In the genomic region with DNA sequence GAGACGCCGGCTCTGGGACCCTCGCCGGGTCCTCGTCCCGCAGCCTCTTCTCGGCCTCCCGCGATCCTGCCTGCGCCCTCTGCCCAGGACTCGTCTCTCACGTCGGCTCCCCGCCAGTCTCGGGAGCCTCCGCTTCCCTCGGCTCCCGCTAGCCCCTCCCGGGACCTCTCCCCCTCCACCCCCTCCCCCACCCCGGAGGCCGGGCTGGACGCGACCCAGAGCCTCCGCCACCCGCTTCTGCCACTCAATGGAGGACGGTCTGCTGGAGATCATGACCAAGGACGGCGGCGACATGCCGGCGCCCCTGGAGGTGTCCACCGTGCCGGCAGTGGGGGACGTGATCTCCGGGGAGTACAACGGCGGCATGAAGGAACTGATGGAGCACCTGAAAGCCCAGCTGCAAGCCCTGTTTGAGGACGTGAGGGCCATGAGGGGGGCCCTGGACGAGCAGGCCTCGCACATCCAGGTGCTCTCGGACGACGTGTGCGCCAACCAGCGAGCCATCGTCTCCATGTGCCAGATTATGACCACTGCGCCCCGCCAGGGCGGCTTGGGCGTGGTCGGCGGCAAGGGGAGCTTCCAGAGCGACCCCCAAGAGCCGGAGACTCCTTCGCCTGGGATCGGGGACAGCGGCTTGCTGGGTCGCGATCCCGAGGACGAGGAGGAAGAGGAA, we compare ENCODE assay signal across 1 cellular context.
TF ChIP-seq lines count a peak whose summit lies in the region.

No MANE protein-coding gene starts in this region.

TF ChIP-seq in IMR-90, 13 proteins besides CTCF, POLR2A, EP300 and RAD21 (continued from another document):
- TF ChIP-seq, protein P1, sequence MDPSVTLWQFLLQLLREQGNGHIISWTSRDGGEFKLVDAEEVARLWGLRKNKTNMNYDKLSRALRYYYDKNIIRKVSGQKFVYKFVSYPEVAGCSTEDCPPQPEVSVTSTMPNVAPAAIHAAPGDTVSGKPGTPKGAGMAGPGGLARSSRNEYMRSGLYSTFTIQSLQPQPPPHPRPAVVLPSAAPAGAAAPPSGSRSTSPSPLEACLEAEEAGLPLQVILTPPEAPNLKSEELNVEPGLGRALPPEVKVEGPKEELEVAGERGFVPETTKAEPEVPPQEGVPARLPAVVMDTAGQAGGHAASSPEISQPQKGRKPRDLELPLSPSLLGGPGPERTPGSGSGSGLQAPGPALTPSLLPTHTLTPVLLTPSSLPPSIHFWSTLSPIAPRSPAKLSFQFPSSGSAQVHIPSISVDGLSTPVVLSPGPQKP (IDR thresholded peaks at IDR 0.05; ENCODE audit: borderline replicate concordance, low read depth, low read length): no peak
- TF ChIP-seq MAFK (IDR thresholded peaks at IDR 0.05; ENCODE audit: low read depth, low read length) (no peak), CEBPB (IDR thresholded peaks at IDR 0.05; ENCODE audit: low read depth, low read length) (no peak), MXI1 (IDR thresholded peaks at IDR 0.05; ENCODE audit: borderline replicate concordance, low read depth, low read length) (no peak), CHD1 (IDR thresholded peaks at IDR 0.05; ENCODE audit: low read depth, low read length) (no peak)
- TF ChIP-seq, protein P2, sequence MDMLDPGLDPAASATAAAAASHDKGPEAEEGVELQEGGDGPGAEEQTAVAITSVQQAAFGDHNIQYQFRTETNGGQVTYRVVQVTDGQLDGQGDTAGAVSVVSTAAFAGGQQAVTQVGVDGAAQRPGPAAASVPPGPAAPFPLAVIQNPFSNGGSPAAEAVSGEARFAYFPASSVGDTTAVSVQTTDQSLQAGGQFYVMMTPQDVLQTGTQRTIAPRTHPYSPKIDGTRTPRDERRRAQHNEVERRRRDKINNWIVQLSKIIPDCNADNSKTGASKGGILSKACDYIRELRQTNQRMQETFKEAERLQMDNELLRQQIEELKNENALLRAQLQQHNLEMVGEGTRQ (IDR thresholded peaks at IDR 0.05; ENCODE audit: low read depth, low read length): no peak
